In the genomic region with DNA sequence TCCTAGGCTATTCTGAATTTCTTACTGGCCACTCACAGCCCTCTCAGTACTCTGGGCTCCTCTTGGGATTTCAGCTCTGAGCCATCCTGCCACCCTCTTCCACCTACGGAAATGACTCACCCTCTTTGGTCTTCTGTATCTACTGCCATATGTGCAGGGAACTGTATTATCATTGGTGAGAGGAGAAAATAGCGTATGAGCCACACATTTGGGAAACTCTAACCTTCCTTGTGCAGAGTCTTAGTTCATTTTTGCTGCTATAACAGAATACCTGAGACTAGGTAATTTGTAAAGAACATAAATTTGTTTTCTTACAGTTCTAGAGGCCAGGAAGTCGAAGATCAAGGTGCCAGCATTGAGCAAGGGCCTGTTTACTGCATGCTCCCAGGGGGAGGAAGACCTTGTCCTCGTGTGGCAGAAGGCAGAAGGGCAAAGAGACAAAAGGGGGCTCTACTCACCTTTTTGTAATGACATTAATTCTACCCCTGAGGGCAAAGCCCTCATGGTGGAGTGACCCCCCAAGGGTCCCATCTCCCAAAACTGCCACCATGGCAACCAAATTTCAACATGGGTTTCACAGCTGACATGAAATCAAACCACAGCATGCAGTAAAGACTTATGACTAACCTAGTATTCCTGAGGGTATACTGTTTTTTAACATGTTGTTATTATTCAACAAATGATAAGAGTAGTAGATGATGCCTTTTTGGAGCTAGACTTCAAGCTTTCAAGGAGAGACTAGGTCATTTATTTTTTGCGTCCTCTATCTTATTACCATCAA, we compare ENCODE assay signal across 9 cellular contexts.
DNase-seq lines count a peak whose midpoint lies in the region; ATAC-seq, FAIRE-seq and TF ChIP-seq lines count a peak whose summit lies in the region.
"Had no signal": no experiment of that assay in that cellular context is flagged by ENCODE, and none has a peak within 500 bp of the region (broad histone marks: within the 10 kb centered on the region; RNA-seq: fewer than 3 reads in every experiment).

No MANE protein-coding gene starts in this region.

- TF ChIP-seq POLR2A in HepG2 (IDR thresholded peaks at IDR 0.05; ENCODE audit: insufficient read depth in 1 of 2, low read depth in 2 of 2, low read length in 2 of 2) = no peak
- no peak for TF ChIP-seq POLR2A in gastroesophageal sphincter (IDR thresholded peaks at IDR 0.05)
- TF ChIP-seq POLR2A in esophagus squamous epithelium (IDR thresholded peaks at IDR 0.05) = no peak

- DNase-seq in DMS 273 (lab: John Stamatoyannopoulos, UW; ENCODE audit: unreplicated experiment) (peak; percentile 44), Kasumi-1 (lab: John Stamatoyannopoulos, UW) (peak; percentile 96 to 97), HepG2 (ENCODE audit: low spot score) (no peak), NCI-H82 treated with DMSO at 0.1 percent for 48 hours (lab: John Stamatoyannopoulos, UW; ENCODE audit: unreplicated experiment) (no peak), esophagus squamous epithelium (lab: John Stamatoyannopoulos, UW) (no peak)
- no peak for DNase-seq in activated naive CD4-positive, alpha-beta T cell treated with anti-CD3 and anti-CD28 coated beads, Interleukin-2, amount 50 U/mL, for 72 hours (ENCODE audit: low spot score in 2 of 2)
- DNase-seq: mucosa of descending colon had no signal

- intact Hi-C loops in HepG2 (cut with micrococcal nuclease; ENCODE audit: unreplicated experiment) = no loop called here
- intact Hi-C loops in esophagus squamous epithelium (cut with DNase I) = no loop called here

- TF ChIP-seq EP300 in HepG2 (IDR thresholded peaks at IDR 0.05; ENCODE audit: low read depth in 2 of 2, low read length in 2 of 2) = peak in 1 of 2 experiments; percentile 59; a peak in 1 of 4 replicates
- TF ChIP-seq EP300 in HepG2 (CRISPR knock-in tag; IDR thresholded peaks at IDR 0.05; ENCODE audit: borderline replicate concordance) = no peak
- no peak for TF ChIP-seq EP300 in gastroesophageal sphincter (IDR thresholded peaks at IDR 0.05)

- H3K27me3 ChIP-seq in HepG2 (ENCODE audit: control insufficient read depth in 1 of 2, insufficient read depth in 2 of 2, low read length in 2 of 2) (no peaks in the 10 kb centered on the region), gastroesophageal sphincter (no peaks in the 10 kb centered on the region), esophagus squamous epithelium (no peaks in the 10 kb centered on the region)

- no peak for TF ChIP-seq CTCF in HepG2 (CRISPR knock-in tag; IDR thresholded peaks at IDR 0.05)
- no peak for TF ChIP-seq CTCF in gastroesophageal sphincter (IDR thresholded peaks at IDR 0.05)
- TF ChIP-seq CTCF in esophagus squamous epithelium (IDR thresholded peaks at IDR 0.05) = no peak

- H3K36me3 Mint-ChIP-seq in activated naive CD4-positive, alpha-beta T cell treated with anti-CD3 and anti-CD28 coated beads, Interleukin-2, amount 50 U/mL, for 72 hours = peaks cover 7 to 52% of the 10 kb centered on the region in 2 donors

- no TSS peak for BruUV-seq in HepG2 (replicated peaks; lab: Mats Ljungman, UMichigan)

- no peak for TF ChIP-seq RAD21 in HepG2 (CRISPR knock-in tag; IDR thresholded peaks at IDR 0.05)

- no peaks in the 10 kb centered on the region for H4K20me1 ChIP-seq in HepG2 (ENCODE audit: insufficient read depth, low read length)

- H3K4me1 ChIP-seq in HepG2 (ENCODE audit: insufficient read depth, low read length) = peaks cover 52% of the 10 kb centered on the region
- H3K4me1 ChIP-seq in gastroesophageal sphincter = no peaks in the 10 kb centered on the region
- H3K4me1 ChIP-seq in esophagus squamous epithelium = no peaks in the 10 kb centered on the region

- no peak overlapping the region for H3K4me2 ChIP-seq in HepG2 (ENCODE audit: low read depth, low read length)

- H2AFZ ChIP-seq in HepG2 (ENCODE audit: low read length) = no peak overlapping the region

- H3K79me2 ChIP-seq in HepG2 (ENCODE audit: insufficient read depth, low read length) = peaks cover 9% of the 10 kb centered on the region

- H3K27ac ChIP-seq in HepG2 (ENCODE audit: extremely low read length, insufficient read depth, low read length) (peak overlapping the region; percentile 20), gastroesophageal sphincter (no peak overlapping the region), esophagus squamous epithelium (no peak overlapping the region)

- no peak for FAIRE-seq in HepG2 (lab: Jason Lieb, UNC)

- H3K4me3 ChIP-seq in HepG2 (replicated peaks in 1 of 3; ENCODE audit: insufficient read depth in 1 of 3, low read depth in 2 of 3, low read length in 3 of 3) (no peak overlapping the region), gastroesophageal sphincter (no peak overlapping the region), esophagus squamous epithelium (no peak overlapping the region)
- H3K4me3 ChIP-seq: mucosa of descending colon had no signal

- H3K36me3 ChIP-seq in HepG2 (replicated peaks in 1 of 2; ENCODE audit: control insufficient read depth in 1 of 2, insufficient read depth in 2 of 2, low read length in 2 of 2) (peaks cover 1 to 4% of the 10 kb centered on the region in 2 experiments; a peak in 1 of 5 replicates), gastroesophageal sphincter (no peaks in the 10 kb centered on the region), esophagus squamous epithelium (no peaks in the 10 kb centered on the region)

- POLR2A ChIA-PET in HepG2 (lab: Yijun Ruan, JAX) = no interaction called here

- no peak overlapping the region for H3K9ac ChIP-seq in HepG2 (ENCODE audit: insufficient read depth, low read depth, low read length)

- H3K27ac Mint-ChIP-seq in activated naive CD4-positive, alpha-beta T cell treated with anti-CD3 and anti-CD28 coated beads, Interleukin-2, amount 50 U/mL, for 72 hours = peak overlapping the region; percentile 49 to 79

- peak; percentile 82 to 99 for ATAC-seq in activated naive CD4-positive, alpha-beta T cell treated with anti-CD3 and anti-CD28 coated beads, Interleukin-2, amount 50 U/mL, for 72 hours
- ATAC-seq in HepG2 (peak; percentile 83), gastroesophageal sphincter (no peak), HG03039 (IDR thresholded peaks at IDR 0.05; ENCODE audit: unreplicated experiment) (no peak)
- ATAC-seq: mucosa of descending colon had no signal

- H3K9me3 Mint-ChIP-seq in activated naive CD4-positive, alpha-beta T cell treated with anti-CD3 and anti-CD28 coated beads, Interleukin-2, amount 50 U/mL, for 72 hours = peaks cover 0 to 5% of the 10 kb centered on the region in 2 donors

- in situ Hi-C loops in HepG2 (cut with HindIII; ENCODE audit: extremely low pct_ligation_motif_present, low pct_unique_long_range_greater_than_20kb) = no loop called here

- H3K9me3 ChIP-seq in HepG2 (ENCODE audit: low read length) (no peaks in the 10 kb centered on the region), gastroesophageal sphincter (no peaks in the 10 kb centered on the region), esophagus squamous epithelium (no peaks in the 10 kb centered on the region)
- H3K9me3 ChIP-seq: mucosa of descending colon had no signal

- CTCF ChIA-PET in HepG2 (lab: Yijun Ruan, JAX; ENCODE audit: low intra/inter-chr PET ratio, low total read pairs) = no interaction called here

- 59% methylated on average over 5 of the region's 5 CpGs for WGBS in HepG2 (ENCODE audit: low lambda C conversion rate)
- 83 to 89% methylated on average over 1 to 4 of the region's 5 CpGs for WGBS in gastroesophageal sphincter (ENCODE audit: low coverage in 1 of 2), 2 donors
- WGBS in esophagus squamous epithelium, 2 donors = 70 to 83% methylated on average over 5 of the region's 5 CpGs

TF ChIP-seq in HepG2, 621 proteins besides CTCF, POLR2A, EP300 and RAD21 (continues in another document):
- TF ChIP-seq, protein P1, sequence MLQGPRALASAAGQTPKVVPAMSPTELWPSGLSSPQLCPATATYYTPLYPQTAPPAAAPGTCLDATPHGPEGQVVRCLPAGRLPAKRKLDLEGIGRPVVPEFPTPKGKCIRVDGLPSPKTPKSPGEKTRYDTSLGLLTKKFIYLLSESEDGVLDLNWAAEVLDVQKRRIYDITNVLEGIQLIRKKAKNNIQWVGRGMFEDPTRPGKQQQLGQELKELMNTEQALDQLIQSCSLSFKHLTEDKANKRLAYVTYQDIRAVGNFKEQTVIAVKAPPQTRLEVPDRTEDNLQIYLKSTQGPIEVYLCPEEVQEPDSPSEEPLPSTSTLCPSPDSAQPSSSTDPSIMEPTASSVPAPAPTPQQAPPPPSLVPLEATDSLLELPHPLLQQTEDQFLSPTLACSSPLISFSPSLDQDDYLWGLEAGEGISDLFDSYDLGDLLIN (CRISPR knock-in tag; IDR thresholded peaks at IDR 0.05; ENCODE audit: borderline replicate concordance) = no peak
- peak; percentile 80; the same call in 1 of the 2 replicates for TF ChIP-seq RXRB (CRISPR knock-in tag; IDR thresholded peaks at IDR 0.05; ENCODE audit: borderline replicate concordance)
- TF ChIP-seq, protein P2, sequence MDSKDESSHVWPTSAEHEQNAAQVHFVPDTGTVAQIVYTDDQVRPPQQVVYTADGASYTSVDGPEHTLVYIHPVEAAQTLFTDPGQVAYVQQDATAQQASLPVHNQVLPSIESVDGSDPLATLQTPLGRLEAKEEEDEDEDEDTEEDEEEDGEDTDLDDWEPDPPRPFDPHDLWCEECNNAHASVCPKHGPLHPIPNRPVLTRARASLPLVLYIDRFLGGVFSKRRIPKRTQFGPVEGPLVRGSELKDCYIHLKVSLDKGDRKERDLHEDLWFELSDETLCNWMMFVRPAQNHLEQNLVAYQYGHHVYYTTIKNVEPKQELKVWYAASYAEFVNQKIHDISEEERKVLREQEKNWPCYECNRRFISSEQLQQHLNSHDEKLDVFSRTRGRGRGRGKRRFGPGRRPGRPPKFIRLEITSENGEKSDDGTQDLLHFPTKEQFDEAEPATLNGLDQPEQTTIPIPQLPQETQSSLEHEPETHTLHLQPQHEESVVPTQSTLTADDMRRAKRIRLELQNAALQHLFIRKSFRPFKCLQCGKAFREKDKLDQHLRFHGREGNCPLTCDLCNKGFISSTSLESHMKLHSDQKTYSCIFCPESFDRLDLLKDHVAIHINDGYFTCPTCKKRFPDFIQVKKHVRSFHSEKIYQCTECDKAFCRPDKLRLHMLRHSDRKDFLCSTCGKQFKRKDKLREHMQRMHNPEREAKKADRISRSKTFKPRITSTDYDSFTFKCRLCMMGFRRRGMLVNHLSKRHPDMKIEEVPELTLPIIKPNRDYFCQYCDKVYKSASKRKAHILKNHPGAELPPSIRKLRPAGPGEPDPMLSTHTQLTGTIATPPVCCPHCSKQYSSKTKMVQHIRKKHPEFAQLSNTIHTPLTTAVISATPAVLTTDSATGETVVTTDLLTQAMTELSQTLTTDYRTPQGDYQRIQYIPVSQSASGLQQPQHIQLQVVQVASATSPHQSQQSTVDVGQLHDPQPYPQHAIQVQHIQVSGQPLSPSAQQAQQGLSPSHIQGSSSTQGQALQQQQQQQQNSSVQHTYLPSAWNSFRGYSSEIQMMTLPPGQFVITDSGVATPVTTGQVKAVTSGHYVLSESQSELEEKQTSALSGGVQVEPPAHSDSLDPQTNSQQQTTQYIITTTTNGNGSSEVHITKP (CRISPR knock-in tag; IDR thresholded peaks at IDR 0.05; ENCODE audit: low read depth) = 0 out of 2 replicates have a peak, but pooled peaks have one; percentile 9

Comparison
In these comparisons a context has a peak if more than half of its experiments do, and no peak if none do; other contexts are left out.
1. DNase-seq: peak in DMS 273 (single experiment) and Kasumi-1 (2 of 2); none in activated naive CD4-positive, alpha-beta T cell treated with anti-CD3 and anti-CD28 coated beads, Interleukin-2, amount 50 U/mL, for 72 hours (0 of 2), HepG2 (single experiment), NCI-H82 treated with DMSO at 0.1 percent for 48 hours (single experiment) and esophagus squamous epithelium (single experiment).
2. ATAC-seq: peak in activated naive CD4-positive, alpha-beta T cell treated with anti-CD3 and anti-CD28 coated beads, Interleukin-2, amount 50 U/mL, for 72 hours (2 of 2) and HepG2 (single experiment); none in gastroesophageal sphincter (single experiment) and HG03039 (single experiment).